25 cellular contexts compared by ENCODE assay signal in genomic region chr18:24274822-24275221, GRCh38.
DNase-seq lines count a peak whose midpoint lies in the region; ATAC-seq and TF ChIP-seq lines count a peak whose summit lies in the region.
"Had no signal": no experiment of that assay in that cellular context is flagged by ENCODE, and none has a peak within 500 bp of the region (broad histone marks: within the 10 kb centered on the region; RNA-seq: fewer than 3 reads in every experiment).

No MANE protein-coding gene starts in this region.

- H3K4me3 Mint-ChIP-seq in naive thymus-derived CD4-positive, alpha-beta T cell: no peak overlapping the region
- H3K4me3 Mint-ChIP-seq: stimulated activated naive CD8-positive, alpha-beta T cell treated with anti-CD3 and anti-CD28 coated beads, Interleukin-15, amount 100 ng/mL, for 72 hours had no signal

- H3K36me3 Mint-ChIP-seq in naive thymus-derived CD4-positive, alpha-beta T cell: peaks cover 0 to 15% (median 0%) of the 10 kb centered on the region in 5 donors

- no peak for TF ChIP-seq POLR2A in heart left ventricle (IDR thresholded peaks at IDR 0.05)
- no peak for TF ChIP-seq POLR2A in uterus (IDR thresholded peaks at IDR 0.05)

- no peaks in the 10 kb centered on the region for H3K9me3 Mint-ChIP-seq in naive thymus-derived CD4-positive, alpha-beta T cell
- H3K9me3 Mint-ChIP-seq: stimulated activated naive CD8-positive, alpha-beta T cell treated with anti-CD3 and anti-CD28 coated beads, Interleukin-15, amount 100 ng/mL, for 72 hours had no signal

- 56 to 70% (median 61%) methylated on average over 5 of the region's 5 CpGs for WGBS in heart left ventricle, 4 donors

- CTCF ChIA-PET in naive thymus-derived CD4-positive, alpha-beta T cell (lab: Charles Lee): interaction anchor here (0.7 kb wide), 1 partner anchor 661 kb away, joined by 3 read pairs; no protein-coding TSS in a partner anchor

- peaks cover 32 to 46% (median 41%) of the 10 kb centered on the region in 5 donors for H3K27me3 Mint-ChIP-seq in naive thymus-derived CD4-positive, alpha-beta T cell

- H3K36me3 ChIP-seq in heart left ventricle: no peaks in the 10 kb centered on the region
- no peaks in the 10 kb centered on the region for H3K36me3 ChIP-seq in naive thymus-derived CD4-positive, alpha-beta T cell (ENCODE audit: control insufficient read depth in 2 of 3, insufficient read depth in 3 of 3, low read length in 3 of 3)
- H3K36me3 ChIP-seq in uterus: no peaks in the 10 kb centered on the region
- H3K36me3 ChIP-seq: ascending aorta, HAP-1, MG63 had no signal

- H3K27me3 ChIP-seq in heart left ventricle: no peaks in the 10 kb centered on the region
- H3K27me3 ChIP-seq in naive thymus-derived CD4-positive, alpha-beta T cell (ENCODE audit: control insufficient read depth in 2 of 2, insufficient read depth in 2 of 2, low read length in 2 of 2): peaks cover 0 to 6% of the 10 kb centered on the region in 2 donors
- no peaks in the 10 kb centered on the region for H3K27me3 ChIP-seq in uterus
- H3K27me3 ChIP-seq: ascending aorta, MG63 had no signal

- peak overlapping the region in 4 of 12 donors; percentile 2 to 17 (median 8) for H3K4me3 ChIP-seq in heart left ventricle
- H3K4me3 ChIP-seq in naive thymus-derived CD4-positive, alpha-beta T cell (ENCODE audit: low read length): no peak overlapping the region
- H3K4me3 ChIP-seq in uterus: no peak overlapping the region
- H3K4me3 ChIP-seq: ascending aorta, HAP-1, lung, MG63 had no signal

- POLR2A ChIA-PET in naive thymus-derived CD4-positive, alpha-beta T cell (lab: Charles Lee): no interaction called here

- H3K27ac ChIP-seq in heart left ventricle (peak overlapping the region in 10 of 12 donors; percentile 16 to 84 (median 48)), angular gyrus (ENCODE audit: low read depth, low read length) (peak overlapping the region; percentile 48), uterus (peak overlapping the region; percentile 3 to 53)
- no peak overlapping the region for H3K27ac ChIP-seq in naive thymus-derived CD4-positive, alpha-beta T cell (ENCODE audit: low read depth, low read length)
- H3K27ac ChIP-seq: VCaP had no signal

- no peak overlapping the region for H3K27ac Mint-ChIP-seq in naive thymus-derived CD4-positive, alpha-beta T cell
- H3K27ac Mint-ChIP-seq: stimulated activated naive CD8-positive, alpha-beta T cell treated with anti-CD3 and anti-CD28 coated beads, Interleukin-15, amount 100 ng/mL, for 72 hours had no signal

- H3K4me1 ChIP-seq in heart left ventricle (peaks cover 0 to 50% (median 24%) of the 10 kb centered on the region in 12 donors), uterus (peaks cover 0 to 6% of the 10 kb centered on the region in 2 donors)
- H3K4me1 ChIP-seq in naive thymus-derived CD4-positive, alpha-beta T cell (ENCODE audit: control insufficient read depth in 2 of 2, insufficient read depth in 2 of 2, low read length in 2 of 2): no peaks in the 10 kb centered on the region

- H3K9me3 ChIP-seq in heart left ventricle (no peaks in the 10 kb centered on the region), uterus (no peaks in the 10 kb centered on the region)
- H3K9me3 ChIP-seq in naive thymus-derived CD4-positive, alpha-beta T cell (ENCODE audit: control insufficient read depth in 2 of 3, low read length in 3 of 3): no peaks in the 10 kb centered on the region
- H3K9me3 ChIP-seq: ascending aorta, HAP-1, MG63 had no signal

- ATAC-seq in heart left ventricle (peak in 1 of 4 donors; percentile 34), left ventricle myocardium superior (no peak), GM18517 (IDR thresholded peaks at IDR 0.05; ENCODE audit: unreplicated experiment) (no peak)
- peak; percentile 20 for ATAC-seq in naive thymus-derived CD4-positive, alpha-beta T cell
- ATAC-seq: sciatic nerve; stimulated activated naive CD8-positive, alpha-beta T cell treated with anti-CD3 and anti-CD28 coated beads, Interleukin-15, amount 100 ng/mL, for 72 hours had no signal

- DNase-seq in heart left ventricle: peak in 4 of 5 donors; percentile 38 to 52 (median 49)
- DNase-seq in left ventricle myocardium superior: no peak
- no peak for DNase-seq in naive thymus-derived CD4-positive, alpha-beta T cell
- DNase-seq in uterus: peak in 1 of 2 donors; percentile 28
- DNase-seq in ureter (ENCODE audit: low spot score): no peak
- DNase-seq in NCI-H524 treated with DMSO at 0.1 percent for 48 hours (lab: John Stamatoyannopoulos, UW): no peak
- DNase-seq: activated CD4-positive, alpha-beta T cell treated with anti-CD3 and anti-CD28 coated beads, Interleukin-2, amount 50 U/mL, for 4 hours; activated naive CD4-positive, alpha-beta T cell treated with Interleukin-2 at 50 U/mL for 16 hours; activated T-cell treated with anti-CD3 and anti-CD28 coated beads for 4 hours; C1 segment of cervical spinal cord; cerebellar nuclear complex; DMS 273 treated with DMSO at 0.1 percent for 48 hours; head of caudate nucleus; MG63; NCI-H187; NCI-H2227 treated with DMSO at 0.1 percent for 48 hours; occipital lobe; stimulated activated naive CD8-positive, alpha-beta T cell treated with anti-CD3 and anti-CD28 coated beads, Interleukin-15, amount 100 ng/mL, for 72 hours had no signal

- TF ChIP-seq CTCF in heart left ventricle (IDR thresholded peaks at IDR 0.05) (no peak), uterus (IDR thresholded peaks at IDR 0.05) (no peak)

- intact Hi-C loops in heart left ventricle (cut with DNase I) (loop anchor here in 8 of 10 donors (5.0 to 10.0 kb wide), 7 partner anchors 38 to 150 kb away; partner anchors contain the start of genes IMPACT (in 1 of the 8) and OSBPL1A (in 1 of the 8)), left ventricle myocardium superior (cut with micrococcal nuclease) (no loop called here), uterus (cut with DNase I; ENCODE audit: low total_unique reads) (no loop called here)
- intact Hi-C loops in naive thymus-derived CD4-positive, alpha-beta T cell (cut with micrococcal nuclease): no loop called here

- H3K4me1 Mint-ChIP-seq in naive thymus-derived CD4-positive, alpha-beta T cell: peaks cover 0 to 10% (median 5%) of the 10 kb centered on the region in 7 donors

Comparison
In these comparisons a context has a peak if more than half of its experiments do, and no peak if none do; other contexts are left out.
1. DNase-seq: peak in heart left ventricle (4 of 5); none in left ventricle myocardium superior (single experiment), naive thymus-derived CD4-positive, alpha-beta T cell (0 of 9), ureter (single experiment) and NCI-H524 treated with DMSO at 0.1 percent for 48 hours (single experiment).
2. intact Hi-C loops: an anchor here in heart left ventricle (5.0 to 10.0 kb wide); none called in left ventricle myocardium superior, naive thymus-derived CD4-positive, alpha-beta T cell and uterus.